In genomic region chr17:49969134-49969759, GRCh38 we compare ENCODE assay signal across 8 cellular contexts. TPM values are rescaled to one million over a fixed set of nuclear protein-coding genes. Genes with fewer than 3 reads are reported as not detected.
DNase-seq lines count a peak whose midpoint lies in the region; ATAC-seq and TF ChIP-seq lines count a peak whose summit lies in the region.

Gene DLX4, plus strand, starts transcription at chr17:49969190. Its CDS starts 279 bp downstream, at chr17:49969469.

- no peaks in the 10 kb centered on the region for H3K79me2 ChIP-seq in PC-3 (ENCODE audit: low read length)
- no peaks in the 10 kb centered on the region for H3K79me2 ChIP-seq in osteoblast (ENCODE audit: insufficient read depth, low read length)

- no peaks in the 10 kb centered on the region for H3K9me2 ChIP-seq in PC-3 (replicated peaks; ENCODE audit: low read length)

- H4K20me1 ChIP-seq in PC-3 (ENCODE audit: low read length) (no peaks in the 10 kb centered on the region), osteoblast (ENCODE audit: insufficient read depth, low read length) (no peaks in the 10 kb centered on the region)

- intact Hi-C loops in PC-3 (cut with micrococcal nuclease) = no loop called here

- H3K27me3 ChIP-seq in PC-3 (ENCODE audit: low read length) (peaks cover 86% of the 10 kb centered on the region), osteoblast (ENCODE audit: insufficient read depth, low read length) (peaks cover 99% of the 10 kb centered on the region)

- H3K9me3 ChIP-seq in PC-3 (ENCODE audit: low read length) = no peaks in the 10 kb centered on the region
- H3K9me3 ChIP-seq in osteoblast (ENCODE audit: low read depth, low read length) = no peaks in the 10 kb centered on the region

- H2AFZ ChIP-seq in PC-3 (ENCODE audit: low read length) (peak within 1 kb of the TSS; percentile 54), osteoblast (ENCODE audit: low read length) (peak within 1 kb of the TSS; percentile 56)

- ATAC-seq in PC-3 (no peak), GM21381 (IDR thresholded peaks at IDR 0.05; ENCODE audit: unreplicated experiment) (no peak), GM19395 (IDR thresholded peaks at IDR 0.05; ENCODE audit: unreplicated experiment) (no peak)

- no TSS peak for BruUV-seq in PC-3 (replicated peaks; lab: Mats Ljungman, UMichigan)

- H3K4me1 ChIP-seq in PC-3 (ENCODE audit: insufficient read depth, low read length) (no peaks in the 10 kb centered on the region), osteoblast (ENCODE audit: insufficient read depth, low read length) (peaks cover 11% of the 10 kb centered on the region)

- no peak within 1 kb of the TSS for H3K27ac ChIP-seq in PC-3 (ENCODE audit: low read length)
- no peak within 1 kb of the TSS for H3K27ac ChIP-seq in osteoblast (ENCODE audit: low read depth, low read length)

- TF ChIP-seq CTCF in PC-3 (conservative IDR thresholded peaks at IDR 0.05; ENCODE audit: low read depth, low read length) (no peak), osteoblast (IDR thresholded peaks at IDR 0.05; ENCODE audit: extremely low read depth, low read depth, low read length) (no peak)

- H3K4me2 ChIP-seq in PC-3 (ENCODE audit: low read length) = peak within 1 kb of the TSS; percentile 76
- H3K4me2 ChIP-seq in osteoblast (ENCODE audit: insufficient read depth, low read length) = peak within 1 kb of the TSS; percentile 82

- H3K36me3 ChIP-seq in PC-3 (ENCODE audit: low read depth, low read length) (no peaks in the 10 kb centered on the region), osteoblast (ENCODE audit: insufficient read depth, low read length) (no peaks in the 10 kb centered on the region)

- DNase-seq in DMS79 treated with DMSO at 0.1 percent for 48 hours (lab: John Stamatoyannopoulos, UW) = peak; percentile 3
- DNase-seq in DMS79 (lab: John Stamatoyannopoulos, UW) = no peak
- no peak for DNase-seq in PC-3
- peak; percentile 34 for DNase-seq in effector CD8-positive, alpha-beta T cell (lab: John Stamatoyannopoulos, UW)
- peak; percentile 96 for DNase-seq in osteoblast (ENCODE audit: insufficient read length, low spot score, missing footprints)
- DNase-seq in Ammon's horn (ENCODE audit: low spot score) = no peak

- CTCF ChIA-PET in PC-3 (lab: Charles Lee) = no interaction called here

- POLR2A ChIA-PET in PC-3 (lab: Charles Lee; ENCODE audit: unreplicated experiment) = no interaction called here

- no peaks in the 10 kb centered on the region for H3F3A ChIP-seq in PC-3 (ENCODE audit: low read length, unreplicated experiment)

- no peak within 1 kb of the TSS for H3K9ac ChIP-seq in PC-3 (ENCODE audit: low read length)

- H3K4me3 ChIP-seq in PC-3 (ENCODE audit: low read length) = peak within 1 kb of the TSS; percentile 60
- peak within 1 kb of the TSS; percentile 70 for H3K4me3 ChIP-seq in osteoblast (ENCODE audit: insufficient read depth, low read length)

RNA-seq across cellular contexts. Expression of gene DLX4, which starts in this region (rescaled TPM):
- total RNA-seq in PC-3 (2014; rRNA removed) = 0.35 and 0.44 TPM in 2 replicates
- total RNA-seq in osteoblast = under 0.01 TPM in 1 of 2 replicates, not detected in the other

Comparison
In these comparisons a context has a peak if more than half of its experiments do, and no peak if none do; other contexts are left out.
1. DNase-seq: peak in DMS79 treated with DMSO at 0.1 percent for 48 hours (single experiment) and effector CD8-positive, alpha-beta T cell (single experiment); none in DMS79 (single experiment), PC-3 (single experiment) and Ammon's horn (single experiment).
2. Peak in DNase-seq, H3K4me3 ChIP-seq and H3K4me2 ChIP-seq in osteoblast; RNA of the gene not detected or under 1 TPM.